ENCODE assay signal across 18 cellular contexts in genomic region chr2:218899147-218899546, GRCh38. TPM values are rescaled to one million over a fixed set of nuclear protein-coding genes. Genes with fewer than 3 reads are reported as not detected.
"Had no signal": no experiment of that assay in that cellular context is flagged by ENCODE, and none has a peak within 500 bp of the region (broad histone marks: within the 10 kb centered on the region; RNA-seq: fewer than 3 reads in every experiment).

No MANE protein-coding gene starts in this region.

- H3K36me3 ChIP-seq: SJCRH30 had no signal

- H3K9me3 ChIP-seq: SJCRH30 had no signal

- H3K4me3 ChIP-seq: SJCRH30 had no signal

- DNase-seq: KBM-7, MV-4-11, NCI-H1048, NCI-H1105, NCI-H1436 treated with DMSO at 0.1 percent for 48 hours, NCI-H1694, NCI-H187 treated with DMSO at 0.1 percent for 48 hours, NCI-H2029 treated with DMSO at 0.1 percent for 48 hours, NCI-H226, NCI-H446, NCI-H510A, NCI-H524 treated with DMSO at 0.1 percent for 48 hours, SHP77 treated with DMSO at 0.1 percent for 48 hours, SJCRH30 had no signal

- H3K27me3 ChIP-seq: SJCRH30 had no signal

- H3K27ac ChIP-seq: HL-60, SJCRH30 had no signal

- FAIRE-seq: HTR-8/SVneo had no signal

RNA-seq across cellular contexts. Expression of gene WNT10A, which starts 18.5 kb away (rescaled TPM):
- total RNA-seq: MCF 10A, Right ventricle myocardium inferior had no signal

RNA-seq across cellular contexts. Expression of gene WNT6, which starts 39.5 kb away (rescaled TPM):
- total RNA-seq: MCF 10A had no signal
